8 cellular contexts compared by ENCODE assay signal in the genomic region with DNA sequence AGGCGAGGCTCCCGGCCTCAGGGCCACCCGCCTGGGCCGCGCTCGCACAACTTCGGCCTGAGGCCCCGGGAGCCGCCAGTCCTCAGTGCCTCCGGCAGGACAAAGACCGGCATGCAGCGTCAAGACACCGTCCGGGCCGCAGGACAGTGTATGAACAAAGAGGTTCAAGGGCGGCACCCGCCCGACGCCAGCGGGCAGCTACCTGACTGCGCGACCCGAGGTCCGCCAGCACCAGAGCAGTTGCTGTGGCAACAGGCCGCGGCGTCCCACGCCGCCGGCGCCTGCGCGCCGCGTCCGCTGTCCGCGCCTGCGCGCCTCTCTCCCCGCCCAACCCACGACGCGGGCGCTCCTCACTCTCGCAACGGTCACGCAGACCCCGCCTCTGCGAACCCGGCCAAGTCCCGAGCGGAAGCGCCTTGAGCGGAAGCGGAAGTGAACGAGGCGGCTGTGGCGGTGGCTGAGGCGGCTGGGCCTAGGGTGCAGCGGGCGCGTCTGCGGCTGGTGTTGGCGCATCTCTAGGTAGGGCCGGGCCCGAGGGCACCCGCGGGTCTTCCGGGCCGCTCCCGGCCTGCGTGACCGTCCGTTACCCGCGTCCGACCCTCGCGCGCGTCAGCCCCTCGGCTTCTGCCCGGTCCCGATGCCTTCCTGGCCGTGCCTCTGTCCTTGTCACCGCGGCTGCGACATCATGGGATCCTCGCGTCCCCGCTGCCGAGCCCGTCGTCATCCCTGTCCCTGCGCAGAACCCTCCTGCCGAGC. TPM values are rescaled to one million over a fixed set of nuclear protein-coding genes. Genes with fewer than 3 reads are reported as not detected.
DNase-seq lines count a peak whose midpoint lies in the region; ATAC-seq and TF ChIP-seq lines count a peak whose summit lies in the region.

A gene with protein sequence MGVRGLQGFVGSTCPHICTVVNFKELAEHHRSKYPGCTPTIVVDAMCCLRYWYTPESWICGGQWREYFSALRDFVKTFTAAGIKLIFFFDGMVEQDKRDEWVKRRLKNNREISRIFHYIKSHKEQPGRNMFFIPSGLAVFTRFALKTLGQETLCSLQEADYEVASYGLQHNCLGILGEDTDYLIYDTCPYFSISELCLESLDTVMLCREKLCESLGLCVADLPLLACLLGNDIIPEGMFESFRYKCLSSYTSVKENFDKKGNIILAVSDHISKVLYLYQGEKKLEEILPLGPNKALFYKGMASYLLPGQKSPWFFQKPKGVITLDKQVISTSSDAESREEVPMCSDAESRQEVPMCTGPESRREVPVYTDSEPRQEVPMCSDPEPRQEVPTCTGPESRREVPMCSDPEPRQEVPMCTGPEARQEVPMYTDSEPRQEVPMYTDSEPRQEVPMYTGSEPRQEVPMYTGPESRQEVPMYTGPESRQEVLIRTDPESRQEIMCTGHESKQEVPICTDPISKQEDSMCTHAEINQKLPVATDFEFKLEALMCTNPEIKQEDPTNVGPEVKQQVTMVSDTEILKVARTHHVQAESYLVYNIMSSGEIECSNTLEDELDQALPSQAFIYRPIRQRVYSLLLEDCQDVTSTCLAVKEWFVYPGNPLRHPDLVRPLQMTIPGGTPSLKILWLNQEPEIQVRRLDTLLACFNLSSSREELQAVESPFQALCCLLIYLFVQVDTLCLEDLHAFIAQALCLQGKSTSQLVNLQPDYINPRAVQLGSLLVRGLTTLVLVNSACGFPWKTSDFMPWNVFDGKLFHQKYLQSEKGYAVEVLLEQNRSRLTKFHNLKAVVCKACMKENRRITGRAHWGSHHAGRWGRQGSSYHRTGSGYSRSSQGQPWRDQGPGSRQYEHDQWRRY (plus strand): TSS at position 435 of the 756 bp plus-strand sequence. CDS start 10,633 bp downstream, outside the sequence.

- peak in 1 of 2 donors; percentile 72 for TF ChIP-seq POLR2A in vagina (IDR thresholded peaks at IDR 0.05)

- H3K9ac ChIP-seq in rectal smooth muscle tissue (ENCODE audit: low read length), result peak within 1 kb of the TSS; percentile 97

- H3K36me3 Mint-ChIP-seq in T-helper 2 cell treated with Interferon-gamma antibody and Interleukin-4, amounts not matched to agents 5 μg/mL and 100 μg/mL, for 36 hours (ENCODE audit: low read depth), result peaks cover 13% of the 10 kb centered on the region

- TF ChIP-seq CTCF in ascending aorta (IDR thresholded peaks at IDR 0.05) (no peak), vagina (IDR thresholded peaks at IDR 0.05) (no peak)

- H3K27me3 Mint-ChIP-seq in T-helper 2 cell treated with Interferon-gamma antibody and Interleukin-4, amounts not matched to agents 5 μg/mL and 100 μg/mL, for 36 hours (ENCODE audit: low read depth), result peaks cover 23% of the 10 kb centered on the region

- H3K9me3 ChIP-seq in ascending aorta, result no peaks in the 10 kb centered on the region
- H3K9me3 ChIP-seq in right cardiac atrium (ENCODE audit: control insufficient read depth, low read length), result no peaks in the 10 kb centered on the region
- H3K9me3 ChIP-seq in vagina, result no peaks in the 10 kb centered on the region

- DNase-seq in NCI-H2029 (lab: John Stamatoyannopoulos, UW) (peak; percentile 94), ascending aorta (ENCODE audit: low spot score in 2 of 2) (peak; percentile 87 to 98), right cardiac atrium (peak; percentile 98 to 99 (median 99)), vagina (ENCODE audit: extremely low spot score in 2 of 2) (peak in 1 of 2 donors; percentile 94)
- DNase-seq in T-helper 2 cell treated with Interferon-gamma antibody and Interleukin-4, amounts not matched to agents 5 μg/mL and 100 μg/mL, for 36 hours (ENCODE audit: low spot score), result peak; percentile 96

- H3K27ac ChIP-seq in ascending aorta (peak within 1 kb of the TSS; percentile 85 to 86), right cardiac atrium (ENCODE audit: low read length) (peak within 1 kb of the TSS; percentile 66), rectal smooth muscle tissue (ENCODE audit: low read depth, low read length) (peak within 1 kb of the TSS; percentile 87), vagina (peak within 1 kb of the TSS; percentile 84)

- H3K36me3 ChIP-seq in ascending aorta, result no peaks in the 10 kb centered on the region
- no peaks in the 10 kb centered on the region for H3K36me3 ChIP-seq in rectal smooth muscle tissue (ENCODE audit: control insufficient read depth, insufficient read depth, low read length)
- no peaks in the 10 kb centered on the region for H3K36me3 ChIP-seq in vagina

- under 1% methylated on average over 97 of the region's 97 CpGs for WGBS in right cardiac atrium

- H3K4me3 ChIP-seq in ascending aorta (peak within 1 kb of the TSS; percentile 87 to 90), right cardiac atrium (ENCODE audit: low read length) (peak within 1 kb of the TSS; percentile 62), rectal smooth muscle tissue (ENCODE audit: low read length) (peak within 1 kb of the TSS; percentile 100), vagina (peak within 1 kb of the TSS; percentile 65 to 100)

- peak within 1 kb of the TSS; percentile 93 for H3K4me3 Mint-ChIP-seq in T-helper 2 cell treated with Interferon-gamma antibody and Interleukin-4, amounts not matched to agents 5 μg/mL and 100 μg/mL, for 36 hours

- no peaks in the 10 kb centered on the region for H3K27me3 ChIP-seq in ascending aorta
- H3K27me3 ChIP-seq in right cardiac atrium (ENCODE audit: control insufficient read depth, insufficient read depth), result no peaks in the 10 kb centered on the region
- no peaks in the 10 kb centered on the region for H3K27me3 ChIP-seq in rectal smooth muscle tissue (ENCODE audit: control insufficient read depth, insufficient read depth, low read length)
- H3K27me3 ChIP-seq in vagina, result no peaks in the 10 kb centered on the region

- H3K4me1 Mint-ChIP-seq in T-helper 2 cell treated with Interferon-gamma antibody and Interleukin-4, amounts not matched to agents 5 μg/mL and 100 μg/mL, for 36 hours (ENCODE audit: low read depth), result peaks cover 24% of the 10 kb centered on the region

- H3K4me1 ChIP-seq in ascending aorta (peaks cover 0 to 19% of the 10 kb centered on the region in 2 donors), right cardiac atrium (ENCODE audit: control insufficient read depth, insufficient read depth, low read length) (peaks cover 9% of the 10 kb centered on the region), rectal smooth muscle tissue (ENCODE audit: control insufficient read depth, insufficient read depth, low read length) (peaks cover 14% of the 10 kb centered on the region), vagina (peaks cover 56% of the 10 kb centered on the region)

- peak; percentile 97 for ATAC-seq in GM18508 (IDR thresholded peaks at IDR 0.05; ENCODE audit: insufficient read depth, unreplicated experiment)
- peak; percentile 97 for ATAC-seq in HG02981 (IDR thresholded peaks at IDR 0.05; ENCODE audit: unreplicated experiment)
- ATAC-seq in right cardiac atrium, result peak; percentile 99

- peaks cover 5% of the 10 kb centered on the region for H3K9me3 Mint-ChIP-seq in T-helper 2 cell treated with Interferon-gamma antibody and Interleukin-4, amounts not matched to agents 5 μg/mL and 100 μg/mL, for 36 hours

- intact Hi-C loops in ascending aorta (cut with DNase I) (loop anchor here (1.0 kb wide), 1 partner anchor 247 kb away; a partner anchor contains a TSS), right cardiac atrium (cut with DNase I) (loop anchor here in 1 of 4 donors (10.0 kb wide), 1 partner anchor 218 kb away; no protein-coding TSS in a partner anchor), vagina (cut with DNase I) (no loop called here)

- H3K27ac Mint-ChIP-seq in T-helper 2 cell treated with Interferon-gamma antibody and Interleukin-4, amounts not matched to agents 5 μg/mL and 100 μg/mL, for 36 hours, result peak within 1 kb of the TSS; percentile 95

RNA-seq across cellular contexts. Expression of the gene that starts here (rescaled TPM):
- 9.9 TPM for total RNA-seq in ascending aorta
- total RNA-seq in right cardiac atrium, result 10 to 100 TPM; 25.8 to 31.9 (median 29.5) TPM
- 10.7 TPM for polyA plus RNA-seq in right cardiac atrium
- total RNA-seq in vagina, result 34.6 TPM
